1 cellular context compared by ENCODE assay signal in the genomic region with DNA sequence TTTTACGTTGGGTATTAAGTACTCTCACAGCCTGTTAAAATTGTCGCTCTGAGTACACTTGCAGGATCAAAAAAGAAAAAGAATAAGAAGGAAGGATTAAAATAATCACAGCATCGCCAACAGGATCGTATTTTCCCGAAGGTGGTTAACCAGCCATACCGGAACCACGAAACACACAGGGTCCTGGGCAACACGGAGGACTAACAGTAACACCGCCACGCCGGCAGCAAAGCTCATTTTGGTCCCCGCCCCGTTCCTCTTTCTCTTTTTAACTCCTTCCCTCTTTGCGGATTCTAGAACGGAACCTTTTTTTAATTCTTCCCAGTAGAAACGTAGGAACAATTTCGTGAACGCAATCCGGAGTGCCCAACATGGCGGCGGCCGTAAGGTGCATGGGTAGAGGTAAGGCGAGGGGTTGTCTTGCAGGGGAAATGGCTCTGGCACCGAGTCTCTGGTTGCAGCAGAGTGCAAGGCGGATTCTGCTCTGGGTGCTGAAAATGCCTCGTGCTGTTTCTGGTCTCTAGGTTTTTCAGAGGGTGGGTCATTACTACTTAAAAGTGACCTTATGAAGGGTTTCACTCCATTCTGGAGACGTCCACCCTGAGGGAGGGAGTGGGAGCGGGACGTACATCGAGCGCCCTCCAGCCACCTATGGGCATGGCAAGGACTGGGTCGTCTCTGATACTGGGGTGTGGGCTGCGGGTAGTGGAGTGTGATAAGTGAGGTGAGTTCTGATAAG.
TF ChIP-seq lines count a peak whose summit lies in the region.

A gene (plus strand): TSS at position 353 of the 739 bp plus-strand sequence. CDS start 19 bp downstream, at position 372.

TF ChIP-seq in HepG2, 621 proteins besides CTCF, POLR2A, EP300 and RAD21 (continued from another document and continues in another):
- TF ChIP-seq, protein P1, sequence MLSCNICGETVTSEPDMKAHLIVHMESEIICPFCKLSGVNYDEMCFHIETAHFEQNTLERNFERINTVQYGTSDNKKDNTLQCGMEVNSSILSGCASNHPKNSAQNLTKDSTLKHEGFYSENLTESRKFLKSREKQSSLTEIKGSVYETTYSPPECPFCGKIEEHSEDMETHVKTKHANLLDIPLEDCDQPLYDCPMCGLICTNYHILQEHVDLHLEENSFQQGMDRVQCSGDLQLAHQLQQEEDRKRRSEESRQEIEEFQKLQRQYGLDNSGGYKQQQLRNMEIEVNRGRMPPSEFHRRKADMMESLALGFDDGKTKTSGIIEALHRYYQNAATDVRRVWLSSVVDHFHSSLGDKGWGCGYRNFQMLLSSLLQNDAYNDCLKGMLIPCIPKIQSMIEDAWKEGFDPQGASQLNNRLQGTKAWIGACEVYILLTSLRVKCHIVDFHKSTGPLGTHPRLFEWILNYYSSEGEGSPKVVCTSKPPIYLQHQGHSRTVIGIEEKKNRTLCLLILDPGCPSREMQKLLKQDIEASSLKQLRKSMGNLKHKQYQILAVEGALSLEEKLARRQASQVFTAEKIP (CRISPR knock-in tag; IDR thresholded peaks at IDR 0.05; ENCODE audit: borderline replicate concordance), result no peak
- TF ChIP-seq TCF7L2 (IDR thresholded peaks at IDR 0.05; ENCODE audit: low read depth, low read length) (no peak), SUZ12 (IDR thresholded peaks at IDR 0.05; ENCODE audit: low read depth, low read length) (no peak), DR1 (CRISPR knock-in tag; IDR thresholded peaks at IDR 0.05) (peak; percentile 77), ATF7 (IDR thresholded peaks at IDR 0.05) (no peak), ATF7 (CRISPR knock-in tag; IDR thresholded peaks at IDR 0.05) (no peak), ZNF335 (CRISPR knock-in tag; IDR thresholded peaks at IDR 0.05) (peak; percentile 89), ETV5 (CRISPR knock-in tag; IDR thresholded peaks at IDR 0.05; ENCODE audit: borderline replicate concordance) (peak; percentile 62), BRCA1 (CRISPR knock-in tag; IDR thresholded peaks at IDR 0.05) (peak; percentile 73), FOSL1 (CRISPR knock-in tag; IDR thresholded peaks at IDR 0.05; ENCODE audit: borderline replicate concordance) (no peak), ZNF562 (CRISPR knock-in tag; IDR thresholded peaks at IDR 0.05; ENCODE audit: borderline replicate concordance) (no peak), HNRNPLL (IDR thresholded peaks at IDR 0.05; ENCODE audit: low read depth, low read length, poor library complexity, severe bottlenecking) (peak; percentile 17), ZNF839 (CRISPR knock-in tag; IDR thresholded peaks at IDR 0.05; ENCODE audit: borderline replicate concordance) (no peak), ZNF263 (CRISPR knock-in tag; IDR thresholded peaks at IDR 0.05) (no peak), NFATC3 (CRISPR knock-in tag; IDR thresholded peaks at IDR 0.05) (peak; percentile 83; the same call in 1 of the 2 replicates), ZNF747 (CRISPR knock-in tag; IDR thresholded peaks at IDR 0.05; ENCODE audit: borderline replicate concordance) (peak; percentile 92), ZNF780A (CRISPR knock-in tag; IDR thresholded peaks at IDR 0.05) (no peak; the same call in 1 of the 2 replicates), ZBTB20 (CRISPR knock-in tag; IDR thresholded peaks at IDR 0.05; ENCODE audit: borderline replicate concordance, low read depth) (peak; percentile 34; the same call in 1 of the 2 replicates), IRF2 (CRISPR knock-in tag; IDR thresholded peaks at IDR 0.05) (peak; percentile 97), KLF6 (CRISPR knock-in tag; IDR thresholded peaks at IDR 0.05) (peak; percentile 92; the same call in 1 of the 2 replicates), NBN (conservative IDR thresholded peaks at IDR 0.05) (no peak), EHMT2 (IDR thresholded peaks at IDR 0.05; ENCODE audit: borderline replicate concordance, low read depth, low read length) (peak; percentile 77; the same call in 1 of the 2 replicates), ZNF121 (CRISPR knock-in tag; IDR thresholded peaks at IDR 0.05) (peak; percentile 74), HOXA7 (CRISPR knock-in tag; IDR thresholded peaks at IDR 0.05) (no peak), ZNF138 (CRISPR knock-in tag; IDR thresholded peaks at IDR 0.05; ENCODE audit: low read depth) (peak; percentile 63; the same call in 1 of the 2 replicates), ELF3 (CRISPR knock-in tag; IDR thresholded peaks at IDR 0.05) (peak; percentile 84), SP2 (CRISPR knock-in tag; IDR thresholded peaks at IDR 0.05) (no peak), ZC3H4 (CRISPR knock-in tag; IDR thresholded peaks at IDR 0.05; ENCODE audit: borderline replicate concordance) (no peak), KDM3A (CRISPR knock-in tag; IDR thresholded peaks at IDR 0.05; ENCODE audit: low read depth) (peak; percentile 45; the same call in 1 of the 2 replicates), MXD4 (CRISPR knock-in tag; IDR thresholded peaks at IDR 0.05) (peak; percentile 94), ZZZ3 (CRISPR knock-in tag; IDR thresholded peaks at IDR 0.05; ENCODE audit: borderline replicate concordance) (no peak), HOXA9 (CRISPR knock-in tag; IDR thresholded peaks at IDR 0.05; ENCODE audit: borderline replicate concordance) (no peak), AGO2 (optimal IDR thresholded peaks at IDR 0.05; ENCODE audit: low read depth, low read length) (no peak), ZNF282 (IDR thresholded peaks at IDR 0.05; ENCODE audit: partially characterized antibody) (no peak), ZNF598 (CRISPR knock-in tag; IDR thresholded peaks at IDR 0.05; ENCODE audit: borderline replicate concordance) (peak; percentile 64; the same call in 1 of the 2 replicates)
- TF ChIP-seq, protein P2, sequence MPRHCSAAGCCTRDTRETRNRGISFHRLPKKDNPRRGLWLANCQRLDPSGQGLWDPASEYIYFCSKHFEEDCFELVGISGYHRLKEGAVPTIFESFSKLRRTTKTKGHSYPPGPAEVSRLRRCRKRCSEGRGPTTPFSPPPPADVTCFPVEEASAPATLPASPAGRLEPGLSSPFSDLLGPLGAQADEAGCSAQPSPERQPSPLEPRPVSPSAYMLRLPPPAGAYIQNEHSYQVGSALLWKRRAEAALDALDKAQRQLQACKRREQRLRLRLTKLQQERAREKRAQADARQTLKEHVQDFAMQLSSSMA (CRISPR knock-in tag; IDR thresholded peaks at IDR 0.05), result no peak
- TF ChIP-seq, protein P3, sequence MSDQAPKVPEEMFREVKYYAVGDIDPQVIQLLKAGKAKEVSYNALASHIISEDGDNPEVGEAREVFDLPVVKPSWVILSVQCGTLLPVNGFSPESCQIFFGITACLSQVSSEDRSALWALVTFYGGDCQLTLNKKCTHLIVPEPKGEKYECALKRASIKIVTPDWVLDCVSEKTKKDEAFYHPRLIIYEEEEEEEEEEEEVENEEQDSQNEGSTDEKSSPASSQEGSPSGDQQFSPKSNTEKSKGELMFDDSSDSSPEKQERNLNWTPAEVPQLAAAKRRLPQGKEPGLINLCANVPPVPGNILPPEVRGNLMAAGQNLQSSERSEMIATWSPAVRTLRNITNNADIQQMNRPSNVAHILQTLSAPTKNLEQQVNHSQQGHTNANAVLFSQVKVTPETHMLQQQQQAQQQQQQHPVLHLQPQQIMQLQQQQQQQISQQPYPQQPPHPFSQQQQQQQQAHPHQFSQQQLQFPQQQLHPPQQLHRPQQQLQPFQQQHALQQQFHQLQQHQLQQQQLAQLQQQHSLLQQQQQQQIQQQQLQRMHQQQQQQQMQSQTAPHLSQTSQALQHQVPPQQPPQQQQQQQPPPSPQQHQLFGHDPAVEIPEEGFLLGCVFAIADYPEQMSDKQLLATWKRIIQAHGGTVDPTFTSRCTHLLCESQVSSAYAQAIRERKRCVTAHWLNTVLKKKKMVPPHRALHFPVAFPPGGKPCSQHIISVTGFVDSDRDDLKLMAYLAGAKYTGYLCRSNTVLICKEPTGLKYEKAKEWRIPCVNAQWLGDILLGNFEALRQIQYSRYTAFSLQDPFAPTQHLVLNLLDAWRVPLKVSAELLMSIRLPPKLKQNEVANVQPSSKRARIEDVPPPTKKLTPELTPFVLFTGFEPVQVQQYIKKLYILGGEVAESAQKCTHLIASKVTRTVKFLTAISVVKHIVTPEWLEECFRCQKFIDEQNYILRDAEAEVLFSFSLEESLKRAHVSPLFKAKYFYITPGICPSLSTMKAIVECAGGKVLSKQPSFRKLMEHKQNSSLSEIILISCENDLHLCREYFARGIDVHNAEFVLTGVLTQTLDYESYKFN (CRISPR knock-in tag; conservative IDR thresholded peaks at IDR 0.05), result peak; percentile 38; the same call in 1 of the 2 replicates
- TF ChIP-seq, protein P4, sequence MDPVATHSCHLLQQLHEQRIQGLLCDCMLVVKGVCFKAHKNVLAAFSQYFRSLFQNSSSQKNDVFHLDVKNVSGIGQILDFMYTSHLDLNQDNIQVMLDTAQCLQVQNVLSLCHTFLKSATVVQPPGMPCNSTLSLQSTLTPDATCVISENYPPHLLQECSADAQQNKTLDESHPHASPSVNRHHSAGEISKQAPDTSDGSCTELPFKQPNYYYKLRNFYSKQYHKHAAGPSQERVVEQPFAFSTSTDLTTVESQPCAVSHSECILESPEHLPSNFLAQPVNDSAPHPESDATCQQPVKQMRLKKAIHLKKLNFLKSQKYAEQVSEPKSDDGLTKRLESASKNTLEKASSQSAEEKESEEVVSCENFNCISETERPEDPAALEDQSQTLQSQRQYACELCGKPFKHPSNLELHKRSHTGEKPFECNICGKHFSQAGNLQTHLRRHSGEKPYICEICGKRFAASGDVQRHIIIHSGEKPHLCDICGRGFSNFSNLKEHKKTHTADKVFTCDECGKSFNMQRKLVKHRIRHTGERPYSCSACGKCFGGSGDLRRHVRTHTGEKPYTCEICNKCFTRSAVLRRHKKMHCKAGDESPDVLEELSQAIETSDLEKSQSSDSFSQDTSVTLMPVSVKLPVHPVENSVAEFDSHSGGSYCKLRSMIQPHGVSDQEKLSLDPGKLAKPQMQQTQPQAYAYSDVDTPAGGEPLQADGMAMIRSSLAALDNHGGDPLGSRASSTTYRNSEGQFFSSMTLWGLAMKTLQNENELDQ (CRISPR knock-in tag; IDR thresholded peaks at IDR 0.05; ENCODE audit: borderline replicate concordance), result 0 out of 2 replicates have a peak, but pooled peaks have one; percentile 10
- TF ChIP-seq, protein P5, sequence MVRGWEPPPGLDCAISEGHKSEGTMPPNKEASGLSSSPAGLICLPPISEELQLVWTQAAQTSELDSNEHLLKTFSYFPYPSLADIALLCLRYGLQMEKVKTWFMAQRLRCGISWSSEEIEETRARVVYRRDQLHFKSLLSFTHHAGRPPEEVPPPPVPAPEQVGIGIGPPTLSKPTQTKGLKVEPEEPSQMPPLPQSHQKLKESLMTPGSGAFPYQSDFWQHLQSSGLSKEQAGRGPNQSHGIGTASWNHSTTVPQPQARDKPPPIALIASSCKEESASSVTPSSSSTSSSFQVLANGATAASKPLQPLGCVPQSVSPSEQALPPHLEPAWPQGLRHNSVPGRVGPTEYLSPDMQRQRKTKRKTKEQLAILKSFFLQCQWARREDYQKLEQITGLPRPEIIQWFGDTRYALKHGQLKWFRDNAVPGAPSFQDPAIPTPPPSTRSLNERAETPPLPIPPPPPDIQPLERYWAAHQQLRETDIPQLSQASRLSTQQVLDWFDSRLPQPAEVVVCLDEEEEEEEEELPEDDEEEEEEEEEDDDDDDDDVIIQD (CRISPR knock-in tag; IDR thresholded peaks at IDR 0.05; ENCODE audit: low read depth), result peak; percentile 45; the same call in 1 of the 2 replicates
- TF ChIP-seq, protein P6, sequence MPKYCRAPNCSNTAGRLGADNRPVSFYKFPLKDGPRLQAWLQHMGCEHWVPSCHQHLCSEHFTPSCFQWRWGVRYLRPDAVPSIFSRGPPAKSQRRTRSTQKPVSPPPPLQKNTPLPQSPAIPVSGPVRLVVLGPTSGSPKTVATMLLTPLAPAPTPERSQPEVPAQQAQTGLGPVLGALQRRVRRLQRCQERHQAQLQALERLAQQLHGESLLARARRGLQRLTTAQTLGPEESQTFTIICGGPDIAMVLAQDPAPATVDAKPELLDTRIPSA (CRISPR knock-in tag; IDR thresholded peaks at IDR 0.05; ENCODE audit: borderline replicate concordance), result no peak
- TF ChIP-seq, protein P7, sequence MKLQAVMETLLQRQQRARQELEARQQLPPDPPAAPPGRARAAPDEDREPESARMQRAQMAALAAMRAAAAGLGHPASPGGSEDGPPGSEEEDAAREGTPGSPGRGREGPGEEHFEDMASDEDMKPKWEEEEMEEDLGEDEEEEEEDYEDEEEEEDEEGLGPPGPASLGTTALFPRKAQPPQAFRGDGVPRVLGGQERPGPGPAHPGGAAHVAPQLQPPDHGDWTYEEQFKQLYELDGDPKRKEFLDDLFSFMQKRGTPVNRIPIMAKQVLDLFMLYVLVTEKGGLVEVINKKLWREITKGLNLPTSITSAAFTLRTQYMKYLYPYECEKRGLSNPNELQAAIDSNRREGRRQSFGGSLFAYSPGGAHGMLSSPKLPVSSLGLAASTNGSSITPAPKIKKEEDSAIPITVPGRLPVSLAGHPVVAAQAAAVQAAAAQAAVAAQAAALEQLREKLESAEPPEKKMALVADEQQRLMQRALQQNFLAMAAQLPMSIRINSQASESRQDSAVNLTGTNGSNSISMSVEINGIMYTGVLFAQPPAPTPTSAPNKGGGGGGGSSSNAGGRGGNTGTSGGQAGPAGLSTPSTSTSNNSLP (IDR thresholded peaks at IDR 0.05; ENCODE audit: low read depth, low read length), result no peak; the same call in none of the 2 replicates
- TF ChIP-seq, protein P8, sequence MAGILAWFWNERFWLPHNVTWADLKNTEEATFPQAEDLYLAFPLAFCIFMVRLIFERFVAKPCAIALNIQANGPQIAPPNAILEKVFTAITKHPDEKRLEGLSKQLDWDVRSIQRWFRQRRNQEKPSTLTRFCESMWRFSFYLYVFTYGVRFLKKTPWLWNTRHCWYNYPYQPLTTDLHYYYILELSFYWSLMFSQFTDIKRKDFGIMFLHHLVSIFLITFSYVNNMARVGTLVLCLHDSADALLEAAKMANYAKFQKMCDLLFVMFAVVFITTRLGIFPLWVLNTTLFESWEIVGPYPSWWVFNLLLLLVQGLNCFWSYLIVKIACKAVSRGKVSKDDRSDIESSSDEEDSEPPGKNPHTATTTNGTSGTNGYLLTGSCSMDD (CRISPR knock-in tag; IDR thresholded peaks at IDR 0.05), result no peak
- TF ChIP-seq, protein P9, sequence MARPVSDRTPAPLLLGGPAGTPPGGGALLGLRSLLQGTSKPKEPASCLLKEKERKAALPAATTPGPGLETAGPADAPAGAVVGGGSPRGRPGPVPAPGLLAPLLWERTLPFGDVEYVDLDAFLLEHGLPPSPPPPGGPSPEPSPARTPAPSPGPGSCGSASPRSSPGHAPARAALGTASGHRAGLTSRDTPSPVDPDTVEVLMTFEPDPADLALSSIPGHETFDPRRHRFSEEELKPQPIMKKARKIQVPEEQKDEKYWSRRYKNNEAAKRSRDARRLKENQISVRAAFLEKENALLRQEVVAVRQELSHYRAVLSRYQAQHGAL (CRISPR knock-in tag; IDR thresholded peaks at IDR 0.05; ENCODE audit: not compliant biosample characterization), result no peak
- TF ChIP-seq, protein P10, sequence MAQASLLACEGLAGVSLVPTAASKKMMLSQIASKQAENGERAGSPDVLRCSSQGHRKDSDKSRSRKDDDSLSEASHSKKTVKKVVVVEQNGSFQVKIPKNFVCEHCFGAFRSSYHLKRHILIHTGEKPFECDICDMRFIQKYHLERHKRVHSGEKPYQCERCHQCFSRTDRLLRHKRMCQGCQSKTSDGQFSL (CRISPR knock-in tag; IDR thresholded peaks at IDR 0.05), result no peak
